ENCODE assay signal across 8 cellular contexts in genomic region chr12:6866920-6867406, GRCh38. TPM values are rescaled to one million over a fixed set of nuclear protein-coding genes. Genes with fewer than 3 reads are reported as not detected.
DNase-seq lines count a peak whose midpoint lies in the region; ATAC-seq and TF ChIP-seq lines count a peak whose summit lies in the region.

No MANE protein-coding gene starts in this region.

- peak overlapping the region; percentile 87 for H3K4me2 ChIP-seq in SU-DHL-6 (ENCODE audit: low read depth, low read length, poor library complexity, severe bottlenecking)

- peaks cover 35% of the 10 kb centered on the region for H3F3A ChIP-seq in SU-DHL-6 (ENCODE audit: insufficient read depth)

- no peaks in the 10 kb centered on the region for H3K9me3 Mint-ChIP-seq in HFFc6
- no peaks in the 10 kb centered on the region for H3K9me3 Mint-ChIP-seq in osteocyte (ENCODE audit: unreplicated experiment)

- no peaks in the 10 kb centered on the region for H3K9me2 ChIP-seq in SU-DHL-6 (replicated peaks; ENCODE audit: insufficient read depth, low read length)

- peak overlapping the region; percentile 90 for H3K27ac Mint-ChIP-seq in HFFc6
- peak overlapping the region; percentile 95 for H3K27ac Mint-ChIP-seq in osteocyte (ENCODE audit: unreplicated experiment)

- TF ChIP-seq CTCF in HFFc6 (IDR thresholded peaks at IDR 0.05) (no peak), SU-DHL-6 (IDR thresholded peaks at IDR 0.05; ENCODE audit: insufficient read depth, low read length, poor library complexity, severe bottlenecking) (no peak), osteocyte (IDR thresholded peaks at IDR 0.05) (no peak)

- H3K4me1 Mint-ChIP-seq in HFFc6 (ENCODE audit: low read depth) (peaks cover 50% of the 10 kb centered on the region), osteocyte (ENCODE audit: unreplicated experiment) (peaks cover 42% of the 10 kb centered on the region)

- H3K36me3 ChIP-seq in SU-DHL-6 (ENCODE audit: low read length): peaks cover 3% of the 10 kb centered on the region; the same call in 1 of the 2 replicates

- H3K9ac ChIP-seq in SU-DHL-6 (ENCODE audit: low read length): peak overlapping the region; percentile 98

- H3K36me3 Mint-ChIP-seq in HFFc6 (ENCODE audit: low read depth): peaks cover 63% of the 10 kb centered on the region
- peaks cover 38% of the 10 kb centered on the region for H3K36me3 Mint-ChIP-seq in osteocyte (ENCODE audit: unreplicated experiment)

- peaks cover 19% of the 10 kb centered on the region for H3K79me2 ChIP-seq in SU-DHL-6 (ENCODE audit: insufficient read depth, low read length)

- no peaks in the 10 kb centered on the region for H3K27me3 ChIP-seq in SU-DHL-6 (ENCODE audit: low read length)

- H4K20me1 ChIP-seq in SU-DHL-6 (ENCODE audit: low read depth, low read length): no peaks in the 10 kb centered on the region; the same call in 1 of the 2 replicates

- H3K27me3 Mint-ChIP-seq in HFFc6 (ENCODE audit: insufficient read depth): peaks cover 17% of the 10 kb centered on the region
- H3K27me3 Mint-ChIP-seq in osteocyte (ENCODE audit: unreplicated experiment): no peaks in the 10 kb centered on the region

- no peak for DNase-seq in HFFc6
- peak; percentile 5 for DNase-seq in fibroblast of peridontal ligament (ENCODE audit: extremely low read depth)
- DNase-seq in osteocyte (ENCODE audit: extremely low spot score, unreplicated experiment): no peak
- DNase-seq in epidermal melanocyte (ENCODE audit: insufficient read length, low spot score): no peak

- peak overlapping the region; percentile 77 for H3K4me3 ChIP-seq in SU-DHL-6 (ENCODE audit: insufficient read depth, low read length, poor library complexity, severe bottlenecking)

- H3K9me3 ChIP-seq in SU-DHL-6 (ENCODE audit: insufficient read depth, low read length): no peaks in the 10 kb centered on the region

- peak; percentile 11 for ATAC-seq in GM18498 (IDR thresholded peaks at IDR 0.05; ENCODE audit: unreplicated experiment)
- no peak for ATAC-seq in GM18519 (IDR thresholded peaks at IDR 0.05; ENCODE audit: low FRiP score, unreplicated experiment)
- ATAC-seq in GM21423 (IDR thresholded peaks at IDR 0.05; ENCODE audit: unreplicated experiment): no peak

- H3K4me3 Mint-ChIP-seq in HFFc6 (peak overlapping the region; percentile 97), osteocyte (ENCODE audit: unreplicated experiment) (peak overlapping the region; percentile 91)

- peak overlapping the region; percentile 58 for H2AFZ ChIP-seq in SU-DHL-6 (ENCODE audit: low read depth, low read length, severe bottlenecking)

- peak overlapping the region; percentile 47 for H3K27ac ChIP-seq in SU-DHL-6 (ENCODE audit: low read depth, low read length)

RNA-seq across cellular contexts. Expression of gene TPI1, which starts 0.4 kb away (rescaled TPM):
- 100 to 1,000 TPM; 853 to 931 (median 870) TPM for total RNA-seq in HFFc6 (2021; fragmentation: NEBNext Ultra II Directional; extraction: Animal tissue kit (Norgen Biotek cat#: 25700))
- total RNA-seq in osteocyte: 408 and 415 TPM in 2 replicates

RNA-seq across cellular contexts. Expression of gene SPSB2, which starts 6.1 kb away (rescaled TPM):
- 10 to 100 TPM; 12.1 to 13.9 (median 13.0) TPM for total RNA-seq in HFFc6 (2021; fragmentation: NEBNext Ultra II Directional; extraction: Animal tissue kit (Norgen Biotek cat#: 25700))
- 9.2 and 11.5 TPM in 2 replicates for total RNA-seq in osteocyte

RNA-seq across cellular contexts. Expression of gene USP5, which starts 15.0 kb away (rescaled TPM):
- total RNA-seq in HFFc6 (2021; fragmentation: NEBNext Ultra II Directional; extraction: Animal tissue kit (Norgen Biotek cat#: 25700)): 100 to 1,000 TPM; 149 to 211 (median 182) TPM
- 113 and 114 TPM in 2 replicates for total RNA-seq in osteocyte

RNA-seq across cellular contexts. Expression of gene CDCA3, which starts 15.9 kb away (rescaled TPM):
- 10 to 100 TPM; 24.0 to 62.5 (median 56.3) TPM for total RNA-seq in HFFc6 (2021; fragmentation: NEBNext Ultra II Directional; extraction: Animal tissue kit (Norgen Biotek cat#: 25700))
- total RNA-seq in osteocyte: 8.0 and 9.2 TPM in 2 replicates

RNA-seq across cellular contexts. Expression of gene GNB3, which starts 26.2 kb away (rescaled TPM):
- 1 to 10 TPM; 4.3 to 7.2 (median 6.3) TPM for total RNA-seq in HFFc6 (2021; fragmentation: NEBNext Ultra II Directional; extraction: Animal tissue kit (Norgen Biotek cat#: 25700))
- total RNA-seq in osteocyte: 8.3 and 10.6 TPM in 2 replicates
